In the genomic region with DNA sequence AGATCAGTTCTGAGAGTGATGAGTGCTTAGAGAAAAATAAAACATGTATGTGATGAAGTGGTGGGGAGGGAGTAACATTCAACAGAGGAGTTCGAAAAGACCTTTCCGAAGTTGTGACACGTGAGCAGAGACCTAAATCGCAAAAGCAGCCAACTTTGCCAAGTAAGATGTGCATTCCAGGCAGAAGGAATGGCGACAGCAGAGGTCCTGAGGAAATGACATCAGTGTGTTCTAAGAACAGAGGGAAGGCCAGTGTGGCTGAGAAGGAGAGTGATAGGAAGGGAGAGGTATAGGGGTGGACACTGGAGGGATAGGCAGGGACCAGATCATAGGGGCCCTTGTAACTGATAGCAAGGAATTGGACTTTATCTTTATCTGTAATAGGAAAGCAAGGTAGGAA, we compare ENCODE assay signal across 15 cellular contexts.
"Had no signal": no experiment of that assay in that cellular context is flagged by ENCODE, and none has a peak within 500 bp of the region (broad histone marks: within the 10 kb centered on the region; RNA-seq: fewer than 3 reads in every experiment).

No MANE protein-coding gene starts in this region.

- H3K36me3 Mint-ChIP-seq: activated naive CD8-positive, alpha-beta T cell had no signal

- H3K27ac ChIP-seq: brain microvascular endothelial cell, pancreas, sigmoid colon had no signal

- DNase-seq: activated CD4-positive, alpha-beta T cell treated with anti-CD3 and anti-CD28 coated beads, Interleukin-2, amount 10 ng/mL, durations not matched to agents 7 days and 5 days; activated gamma-delta T cell treated with Interleukin-2 at 50 U/mL for 16 hours; amniotic stem cell; brain microvascular endothelial cell; endodermal cell; erythroblast; left ventricle myocardium superior; mesenchymal stem cell; pancreas; sigmoid colon; spleen; T-helper 9 cell had no signal

- H3K27me3 Mint-ChIP-seq: activated CD4-positive, alpha-beta T cell treated with anti-CD3 and anti-CD28 coated beads, Interleukin-2, amount 10 ng/mL, durations not matched to agents 7 days and 5 days; activated naive CD8-positive, alpha-beta T cell; stimulated activated naive CD8-positive, alpha-beta T cell treated with anti-CD3 and anti-CD28 coated beads, Interleukin-15, Interleukin-2, amounts not matched to agents 100 ng/mL and 50 ng/mL, for 24 hours had no signal

- ATAC-seq: left ventricle myocardium superior, pancreas had no signal

- H3K27ac Mint-ChIP-seq: activated CD4-positive, alpha-beta T cell treated with anti-CD3 and anti-CD28 coated beads, Interleukin-2, amount 10 ng/mL, durations not matched to agents 7 days and 5 days; activated naive CD8-positive, alpha-beta T cell; endodermal cell; stimulated activated naive CD8-positive, alpha-beta T cell treated with anti-CD3 and anti-CD28 coated beads, Interleukin-15, Interleukin-2, amounts not matched to agents 100 ng/mL and 50 ng/mL, for 24 hours had no signal

- H3K4me3 ChIP-seq: pancreas, sigmoid colon, spleen had no signal

- H3K9me3 ChIP-seq: pancreas, sigmoid colon, spleen had no signal

- H3K36me3 ChIP-seq: brain microvascular endothelial cell, pancreas, sigmoid colon, spleen had no signal

- H3K4me3 Mint-ChIP-seq: activated CD4-positive, alpha-beta T cell treated with anti-CD3 and anti-CD28 coated beads, Interleukin-2, amount 10 ng/mL, durations not matched to agents 7 days and 5 days; activated naive CD8-positive, alpha-beta T cell; endodermal cell; neural crest cell; stimulated activated naive CD8-positive, alpha-beta T cell treated with anti-CD3 and anti-CD28 coated beads, Interleukin-15, Interleukin-2, amounts not matched to agents 100 ng/mL and 50 ng/mL, for 24 hours had no signal

- H3K27me3 ChIP-seq: brain microvascular endothelial cell, pancreas, sigmoid colon, spleen had no signal

- H3K4me1 ChIP-seq: sigmoid colon had no signal

- H3K9me3 Mint-ChIP-seq: activated CD4-positive, alpha-beta T cell treated with anti-CD3 and anti-CD28 coated beads, Interleukin-2, amount 10 ng/mL, durations not matched to agents 7 days and 5 days; endodermal cell; neural crest cell; stimulated activated naive CD8-positive, alpha-beta T cell treated with anti-CD3 and anti-CD28 coated beads, Interleukin-15, Interleukin-2, amounts not matched to agents 100 ng/mL and 50 ng/mL, for 24 hours had no signal
